1 cellular context compared by ENCODE assay signal in the genomic region with DNA sequence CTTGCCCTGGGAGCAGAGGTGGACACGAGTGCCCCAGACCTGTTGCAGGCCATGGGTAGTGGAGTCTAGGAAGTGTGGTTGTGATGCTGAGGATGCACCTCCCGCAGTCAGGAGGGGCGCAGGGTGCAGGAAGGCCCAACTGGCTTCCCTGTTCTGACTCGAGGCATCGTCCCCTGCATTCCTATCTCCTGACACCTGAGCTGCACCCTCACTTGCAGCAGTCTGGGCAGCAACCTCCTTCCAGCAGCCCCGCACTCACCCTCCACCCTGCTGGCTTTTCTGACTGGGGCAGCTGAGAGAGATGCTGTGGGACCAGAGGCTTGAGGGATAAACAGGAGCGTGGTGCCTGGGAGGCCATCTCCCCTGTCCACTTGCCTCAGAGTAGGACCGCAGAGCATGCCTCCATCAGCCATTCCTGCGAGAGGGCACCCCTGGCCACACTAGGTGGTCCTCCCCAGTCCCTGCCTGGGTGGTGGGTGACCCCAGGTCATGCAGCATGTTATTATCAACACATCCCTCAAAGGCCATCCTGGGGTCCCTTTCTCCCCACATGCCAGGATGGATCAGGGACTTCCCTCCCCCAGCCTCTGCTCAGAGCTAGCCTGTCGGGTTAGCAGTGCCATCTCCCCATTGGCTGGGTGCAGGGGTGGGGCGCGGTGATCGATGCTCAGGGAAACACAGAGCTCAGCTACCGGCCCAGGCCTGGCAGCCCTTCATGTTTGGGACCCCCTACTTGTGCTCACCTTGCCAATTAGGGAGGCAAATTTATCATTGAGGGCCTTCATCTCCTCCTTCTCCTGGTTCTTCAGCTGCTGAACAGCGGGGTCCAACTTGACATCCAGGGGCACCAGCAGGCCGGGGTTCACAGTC.
TF ChIP-seq lines count a peak whose summit lies in the region.

No MANE protein-coding gene starts in this region.

TF ChIP-seq in HepG2, 621 proteins besides CTCF, POLR2A, EP300 and RAD21:
- TF ChIP-seq FIP1L1 (IDR thresholded peaks at IDR 0.05; ENCODE audit: borderline replicate concordance, insufficient read depth, low read depth, low read length) (no peak), NFIC (IDR thresholded peaks at IDR 0.05; ENCODE audit: low read length) (no peak), TEAD3 (CRISPR knock-in tag; optimal IDR thresholded peaks at IDR 0.05; ENCODE audit: borderline replicate concordance) (no peak), ZNF10 (CRISPR knock-in tag; IDR thresholded peaks at IDR 0.05; ENCODE audit: borderline replicate concordance, low read depth) (no peak), ZSCAN31 (CRISPR knock-in tag; IDR thresholded peaks at IDR 0.05; ENCODE audit: low read depth) (no peak), KDM6A (CRISPR knock-in tag; IDR thresholded peaks at IDR 0.05; ENCODE audit: low read depth) (no peak), CREM (IDR thresholded peaks at IDR 0.05) (no peak), CREM (CRISPR knock-in tag; IDR thresholded peaks at IDR 0.05) (no peak), ZNF30 (CRISPR knock-in tag; IDR thresholded peaks at IDR 0.05) (no peak), SRSF1 (optimal IDR thresholded peaks at IDR 0.05; ENCODE audit: low read depth, low read length) (no peak), FOXA1 (IDR thresholded peaks at IDR 0.05) (no peak), FOXA1 (CRISPR knock-in tag; IDR thresholded peaks at IDR 0.05) (no peak), ZNF333 (CRISPR knock-in tag; IDR thresholded peaks at IDR 0.05; ENCODE audit: borderline replicate concordance) (no peak), CENPT (CRISPR knock-in tag; IDR thresholded peaks at IDR 0.05; ENCODE audit: low read depth) (no peak), ZNF629 (CRISPR knock-in tag; conservative IDR thresholded peaks at IDR 0.05) (no peak)
- TF ChIP-seq, protein P1, sequence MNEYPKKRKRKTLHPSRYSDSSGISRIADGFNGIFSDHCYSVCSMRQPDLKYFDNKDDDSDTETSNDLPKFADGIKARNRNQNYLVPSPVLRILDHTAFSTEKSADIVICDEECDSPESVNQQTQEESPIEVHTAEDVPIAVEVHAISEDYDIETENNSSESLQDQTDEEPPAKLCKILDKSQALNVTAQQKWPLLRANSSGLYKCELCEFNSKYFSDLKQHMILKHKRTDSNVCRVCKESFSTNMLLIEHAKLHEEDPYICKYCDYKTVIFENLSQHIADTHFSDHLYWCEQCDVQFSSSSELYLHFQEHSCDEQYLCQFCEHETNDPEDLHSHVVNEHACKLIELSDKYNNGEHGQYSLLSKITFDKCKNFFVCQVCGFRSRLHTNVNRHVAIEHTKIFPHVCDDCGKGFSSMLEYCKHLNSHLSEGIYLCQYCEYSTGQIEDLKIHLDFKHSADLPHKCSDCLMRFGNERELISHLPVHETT (CRISPR knock-in tag; conservative IDR thresholded peaks at IDR 0.05) = no peak
- TF ChIP-seq, protein P2, sequence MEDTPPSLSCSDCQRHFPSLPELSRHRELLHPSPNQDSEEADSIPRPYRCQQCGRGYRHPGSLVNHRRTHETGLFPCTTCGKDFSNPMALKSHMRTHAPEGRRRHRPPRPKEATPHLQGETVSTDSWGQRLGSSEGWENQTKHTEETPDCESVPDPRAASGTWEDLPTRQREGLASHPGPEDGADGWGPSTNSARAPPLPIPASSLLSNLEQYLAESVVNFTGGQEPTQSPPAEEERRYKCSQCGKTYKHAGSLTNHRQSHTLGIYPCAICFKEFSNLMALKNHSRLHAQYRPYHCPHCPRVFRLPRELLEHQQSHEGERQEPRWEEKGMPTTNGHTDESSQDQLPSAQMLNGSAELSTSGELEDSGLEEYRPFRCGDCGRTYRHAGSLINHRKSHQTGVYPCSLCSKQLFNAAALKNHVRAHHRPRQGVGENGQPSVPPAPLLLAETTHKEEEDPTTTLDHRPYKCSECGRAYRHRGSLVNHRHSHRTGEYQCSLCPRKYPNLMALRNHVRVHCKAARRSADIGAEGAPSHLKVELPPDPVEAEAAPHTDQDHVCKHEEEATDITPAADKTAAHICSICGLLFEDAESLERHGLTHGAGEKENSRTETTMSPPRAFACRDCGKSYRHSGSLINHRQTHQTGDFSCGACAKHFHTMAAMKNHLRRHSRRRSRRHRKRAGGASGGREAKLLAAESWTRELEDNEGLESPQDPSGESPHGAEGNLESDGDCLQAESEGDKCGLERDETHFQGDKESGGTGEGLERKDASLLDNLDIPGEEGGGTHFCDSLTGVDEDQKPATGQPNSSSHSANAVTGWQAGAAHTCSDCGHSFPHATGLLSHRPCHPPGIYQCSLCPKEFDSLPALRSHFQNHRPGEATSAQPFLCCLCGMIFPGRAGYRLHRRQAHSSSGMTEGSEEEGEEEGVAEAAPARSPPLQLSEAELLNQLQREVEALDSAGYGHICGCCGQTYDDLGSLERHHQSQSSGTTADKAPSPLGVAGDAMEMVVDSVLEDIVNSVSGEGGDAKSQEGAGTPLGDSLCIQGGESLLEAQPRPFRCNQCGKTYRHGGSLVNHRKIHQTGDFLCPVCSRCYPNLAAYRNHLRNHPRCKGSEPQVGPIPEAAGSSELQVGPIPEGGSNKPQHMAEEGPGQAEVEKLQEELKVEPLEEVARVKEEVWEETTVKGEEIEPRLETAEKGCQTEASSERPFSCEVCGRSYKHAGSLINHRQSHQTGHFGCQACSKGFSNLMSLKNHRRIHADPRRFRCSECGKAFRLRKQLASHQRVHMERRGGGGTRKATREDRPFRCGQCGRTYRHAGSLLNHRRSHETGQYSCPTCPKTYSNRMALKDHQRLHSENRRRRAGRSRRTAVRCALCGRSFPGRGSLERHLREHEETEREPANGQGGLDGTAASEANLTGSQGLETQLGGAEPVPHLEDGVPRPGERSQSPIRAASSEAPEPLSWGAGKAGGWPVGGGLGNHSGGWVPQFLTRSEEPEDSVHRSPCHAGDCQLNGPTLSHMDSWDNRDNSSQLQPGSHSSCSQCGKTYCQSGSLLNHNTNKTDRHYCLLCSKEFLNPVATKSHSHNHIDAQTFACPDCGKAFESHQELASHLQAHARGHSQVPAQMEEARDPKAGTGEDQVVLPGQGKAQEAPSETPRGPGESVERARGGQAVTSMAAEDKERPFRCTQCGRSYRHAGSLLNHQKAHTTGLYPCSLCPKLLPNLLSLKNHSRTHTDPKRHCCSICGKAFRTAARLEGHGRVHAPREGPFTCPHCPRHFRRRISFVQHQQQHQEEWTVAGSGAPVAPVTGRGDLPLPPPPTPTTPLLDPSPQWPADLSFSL (CRISPR knock-in tag; IDR thresholded peaks at IDR 0.05) = no peak
